1 cellular context compared by ENCODE assay signal in genomic region chrX:1391707-1392375, GRCh38.
A peak's percentile ranks its signal among the peaks of the same experiment; 100 is the strongest.
TF ChIP-seq lines count a peak whose summit lies in the region.

Gene SLC25A6 (minus strand): TSS chrX:1392113. CDS start chrX:1392009, 104 bp downstream.

TF ChIP-seq in HepG2, 621 proteins besides CTCF, POLR2A, EP300 and RAD21 (continued from another document and continues in another):
- TF ChIP-seq, protein P1, sequence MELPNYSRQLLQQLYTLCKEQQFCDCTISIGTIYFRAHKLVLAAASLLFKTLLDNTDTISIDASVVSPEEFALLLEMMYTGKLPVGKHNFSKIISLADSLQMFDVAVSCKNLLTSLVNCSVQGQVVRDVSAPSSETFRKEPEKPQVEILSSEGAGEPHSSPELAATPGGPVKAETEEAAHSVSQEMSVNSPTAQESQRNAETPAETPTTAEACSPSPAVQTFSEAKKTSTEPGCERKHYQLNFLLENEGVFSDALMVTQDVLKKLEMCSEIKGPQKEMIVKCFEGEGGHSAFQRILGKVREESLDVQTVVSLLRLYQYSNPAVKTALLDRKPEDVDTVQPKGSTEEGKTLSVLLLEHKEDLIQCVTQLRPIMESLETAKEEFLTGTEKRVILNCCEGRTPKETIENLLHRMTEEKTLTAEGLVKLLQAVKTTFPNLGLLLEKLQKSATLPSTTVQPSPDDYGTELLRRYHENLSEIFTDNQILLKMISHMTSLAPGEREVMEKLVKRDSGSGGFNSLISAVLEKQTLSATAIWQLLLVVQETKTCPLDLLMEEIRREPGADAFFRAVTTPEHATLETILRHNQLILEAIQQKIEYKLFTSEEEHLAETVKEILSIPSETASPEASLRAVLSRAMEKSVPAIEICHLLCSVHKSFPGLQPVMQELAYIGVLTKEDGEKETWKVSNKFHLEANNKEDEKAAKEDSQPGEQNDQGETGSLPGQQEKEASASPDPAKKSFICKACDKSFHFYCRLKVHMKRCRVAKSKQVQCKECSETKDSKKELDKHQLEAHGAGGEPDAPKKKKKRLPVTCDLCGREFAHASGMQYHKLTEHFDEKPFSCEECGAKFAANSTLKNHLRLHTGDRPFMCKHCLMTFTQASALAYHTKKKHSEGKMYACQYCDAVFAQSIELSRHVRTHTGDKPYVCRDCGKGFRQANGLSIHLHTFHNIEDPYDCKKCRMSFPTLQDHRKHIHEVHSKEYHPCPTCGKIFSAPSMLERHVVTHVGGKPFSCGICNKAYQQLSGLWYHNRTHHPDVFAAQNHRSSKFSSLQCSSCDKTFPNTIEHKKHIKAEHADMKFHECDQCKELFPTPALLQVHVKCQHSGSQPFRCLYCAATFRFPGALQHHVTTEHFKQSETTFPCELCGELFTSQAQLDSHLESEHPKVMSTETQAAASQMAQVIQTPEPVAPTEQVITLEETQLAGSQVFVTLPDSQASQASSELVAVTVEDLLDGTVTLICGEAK (IDR thresholded peaks at IDR 0.05) = peak; percentile 16; the same call in 1 of the 2 replicates
- TF ChIP-seq, protein P1 (CRISPR knock-in tag; IDR thresholded peaks at IDR 0.05) = peak; percentile 73
- TF ChIP-seq CEBPG (CRISPR knock-in tag; IDR thresholded peaks at IDR 0.05) = no peak
- TF ChIP-seq TBP (CRISPR knock-in tag; IDR thresholded peaks at IDR 0.05) = peak; percentile 66; the same call in 1 of the 2 replicates
- no peak; the same call in 1 of the 2 replicates for TF ChIP-seq NFKB2 (CRISPR knock-in tag; IDR thresholded peaks at IDR 0.05; ENCODE audit: borderline replicate concordance)
- no peak for TF ChIP-seq LRRFIP1 (CRISPR knock-in tag; conservative IDR thresholded peaks at IDR 0.05)
- TF ChIP-seq ZNF354B (CRISPR knock-in tag; IDR thresholded peaks at IDR 0.05) = no peak
- peak; percentile 70 for TF ChIP-seq SP5 (CRISPR knock-in tag; IDR thresholded peaks at IDR 0.05; ENCODE audit: borderline replicate concordance, low read depth)
- no peak; the same call in 1 of the 2 replicates for TF ChIP-seq ZFP90 (CRISPR knock-in tag; IDR thresholded peaks at IDR 0.05; ENCODE audit: borderline replicate concordance)
- TF ChIP-seq, protein P2, sequence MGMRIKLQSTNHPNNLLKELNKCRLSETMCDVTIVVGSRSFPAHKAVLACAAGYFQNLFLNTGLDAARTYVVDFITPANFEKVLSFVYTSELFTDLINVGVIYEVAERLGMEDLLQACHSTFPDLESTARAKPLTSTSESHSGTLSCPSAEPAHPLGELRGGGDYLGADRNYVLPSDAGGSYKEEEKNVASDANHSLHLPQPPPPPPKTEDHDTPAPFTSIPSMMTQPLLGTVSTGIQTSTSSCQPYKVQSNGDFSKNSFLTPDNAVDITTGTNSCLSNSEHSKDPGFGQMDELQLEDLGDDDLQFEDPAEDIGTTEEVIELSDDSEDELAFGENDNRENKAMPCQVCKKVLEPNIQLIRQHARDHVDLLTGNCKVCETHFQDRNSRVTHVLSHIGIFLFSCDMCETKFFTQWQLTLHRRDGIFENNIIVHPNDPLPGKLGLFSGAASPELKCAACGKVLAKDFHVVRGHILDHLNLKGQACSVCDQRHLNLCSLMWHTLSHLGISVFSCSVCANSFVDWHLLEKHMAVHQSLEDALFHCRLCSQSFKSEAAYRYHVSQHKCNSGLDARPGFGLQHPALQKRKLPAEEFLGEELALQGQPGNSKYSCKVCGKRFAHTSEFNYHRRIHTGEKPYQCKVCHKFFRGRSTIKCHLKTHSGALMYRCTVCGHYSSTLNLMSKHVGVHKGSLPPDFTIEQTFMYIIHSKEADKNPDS (CRISPR knock-in tag; IDR thresholded peaks at IDR 0.05) = no peak
- TF ChIP-seq NR2F2 (IDR thresholded peaks at IDR 0.05; ENCODE audit: borderline replicate concordance, low read depth) = no peak
- no peak; a peak in 1 of 4 replicates for TF ChIP-seq ATF4 (CRISPR knock-in tag; IDR thresholded peaks at IDR 0.05)
- TF ChIP-seq ZNF879 (CRISPR knock-in tag; IDR thresholded peaks at IDR 0.05) = 0 out of 2 replicates have a peak, but pooled peaks have one; percentile 70
- TF ChIP-seq CENPX (CRISPR knock-in tag; IDR thresholded peaks at IDR 0.05) = no peak
- TF ChIP-seq ZBTB2 (CRISPR knock-in tag; IDR thresholded peaks at IDR 0.05; ENCODE audit: low read depth) = no peak
- no peak for TF ChIP-seq HNRNPH1 (optimal IDR thresholded peaks at IDR 0.05; ENCODE audit: low read depth, low read length)
- no peak for TF ChIP-seq ATAD3A (CRISPR knock-in tag; IDR thresholded peaks at IDR 0.05)
- no peak for TF ChIP-seq PRDM15 (CRISPR knock-in tag; IDR thresholded peaks at IDR 0.05)
- peak; percentile 95 for TF ChIP-seq ZNF788 (CRISPR knock-in tag; IDR thresholded peaks at IDR 0.05; ENCODE audit: borderline replicate concordance)
- peak; percentile 72; the same call in 1 of the 2 replicates for TF ChIP-seq FOXK1 (CRISPR knock-in tag; IDR thresholded peaks at IDR 0.05; ENCODE audit: borderline replicate concordance, low read depth)
- no peak for TF ChIP-seq NFIC (IDR thresholded peaks at IDR 0.05; ENCODE audit: low read length)
- peak; percentile 18 for TF ChIP-seq PHF5A (CRISPR knock-in tag; IDR thresholded peaks at IDR 0.05; ENCODE audit: low read depth, unreplicated experiment)
- no peak; the same call in none of the 2 replicates for TF ChIP-seq ZNF761 (CRISPR knock-in tag; conservative IDR thresholded peaks at IDR 0.05)
- no peak for TF ChIP-seq ZNF484 (CRISPR knock-in tag; IDR thresholded peaks at IDR 0.05; ENCODE audit: borderline replicate concordance, low read depth)
- no peak; the same call in 1 of the 2 replicates for TF ChIP-seq ZNF616 (CRISPR knock-in tag; IDR thresholded peaks at IDR 0.05; ENCODE audit: low read depth)
- no peak for TF ChIP-seq RBAK (CRISPR knock-in tag; IDR thresholded peaks at IDR 0.05)
- peak; percentile 56; the same call in 1 of the 2 replicates for TF ChIP-seq ZFAT (CRISPR knock-in tag; conservative IDR thresholded peaks at IDR 0.05)
- no peak for TF ChIP-seq DPF2 (CRISPR knock-in tag; IDR thresholded peaks at IDR 0.05; ENCODE audit: borderline replicate concordance, low read depth)
- peak; percentile 89 for TF ChIP-seq ZNF430 (CRISPR knock-in tag; IDR thresholded peaks at IDR 0.05)
- TF ChIP-seq ZNF264 (CRISPR knock-in tag; IDR thresholded peaks at IDR 0.05) = peak; percentile 42; the same call in 1 of the 2 replicates
- 0 out of 2 replicates have a peak, but pooled peaks have one; percentile 44 for TF ChIP-seq ZNF441 (CRISPR knock-in tag; IDR thresholded peaks at IDR 0.05; ENCODE audit: borderline replicate concordance)
- TF ChIP-seq PHB2 (IDR thresholded peaks at IDR 0.05; ENCODE audit: partially characterized antibody) = no peak
- TF ChIP-seq ZNF331 (CRISPR knock-in tag; IDR thresholded peaks at IDR 0.05) = no peak; the same call in 1 of the 2 replicates
- no peak for TF ChIP-seq ZNF460 (CRISPR knock-in tag; IDR thresholded peaks at IDR 0.05; ENCODE audit: borderline replicate concordance)
- peak; percentile 84 for TF ChIP-seq ZFX (CRISPR knock-in tag; IDR thresholded peaks at IDR 0.05; ENCODE audit: low read depth)
- no peak for TF ChIP-seq NR3C1 (CRISPR knock-in tag; IDR thresholded peaks at IDR 0.05)
- TF ChIP-seq DBP (CRISPR knock-in tag; IDR thresholded peaks at IDR 0.05; ENCODE audit: not compliant biosample characterization) = no peak
- no peak for TF ChIP-seq ZNF570 (CRISPR knock-in tag; IDR thresholded peaks at IDR 0.05; ENCODE audit: borderline replicate concordance)
- no peak for TF ChIP-seq ZNF841 (CRISPR knock-in tag; IDR thresholded peaks at IDR 0.05; ENCODE audit: borderline replicate concordance)
- TF ChIP-seq GATAD2A (CRISPR knock-in tag; IDR thresholded peaks at IDR 0.05) = no peak
- TF ChIP-seq PAF1 (CRISPR knock-in tag; IDR thresholded peaks at IDR 0.05) = peak; percentile 43; the same call in 1 of the 2 replicates
- no peak for TF ChIP-seq NR2F1 (CRISPR knock-in tag; IDR thresholded peaks at IDR 0.05)
- peak; percentile 95 for TF ChIP-seq GABPB1 (CRISPR knock-in tag; IDR thresholded peaks at IDR 0.05)
